Comparison of ENCODE assay signal across 9 cellular contexts in the genomic region with DNA sequence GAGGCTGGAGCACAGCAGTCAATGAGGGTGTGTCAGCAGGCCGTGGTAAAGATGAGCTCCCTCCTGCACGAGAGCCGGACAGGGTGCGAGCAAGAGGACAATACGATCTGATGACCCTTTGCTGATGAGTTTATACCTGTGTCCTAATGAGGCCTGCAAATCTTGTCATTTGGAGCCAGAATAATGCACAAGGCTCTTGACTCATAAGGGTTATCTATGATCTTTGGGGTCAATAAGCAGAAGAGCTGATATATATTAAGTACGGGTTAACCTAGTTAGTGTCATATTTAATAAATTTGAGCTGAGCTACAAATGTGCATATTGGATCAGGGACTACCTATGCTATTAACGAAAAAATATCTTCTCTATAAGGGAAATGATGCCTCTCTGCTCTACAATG. TPM values are rescaled to one million over a fixed set of nuclear protein-coding genes. Genes with fewer than 3 reads are reported as not detected.
"Had no signal": no experiment of that assay in that cellular context is flagged by ENCODE, and none has a peak within 500 bp of the region (broad histone marks: within the 10 kb centered on the region; RNA-seq: fewer than 3 reads in every experiment).

No MANE protein-coding gene starts in this region.

- H3K4me3 ChIP-seq: K562 had no signal

- H3K27ac ChIP-seq: HL-60, KMS-11 had no signal

- DNase-seq: IMR-90, KBM-7, KG1 had no signal

- H3K4me2 ChIP-seq: KMS-11 had no signal

- H3K9ac ChIP-seq: KMS-11 had no signal

RNA-seq across cellular contexts. Expression of a gene that starts 46.9 kb away (rescaled TPM):
- total RNA-seq: HepG2, HT-29, IMR-90 had no signal
- polyA plus RNA-seq: HepG2, IgD-negative memory B cell, IMR-90 had no signal
